Comparison of ENCODE assay signal across 1 cellular context in the genomic region with DNA sequence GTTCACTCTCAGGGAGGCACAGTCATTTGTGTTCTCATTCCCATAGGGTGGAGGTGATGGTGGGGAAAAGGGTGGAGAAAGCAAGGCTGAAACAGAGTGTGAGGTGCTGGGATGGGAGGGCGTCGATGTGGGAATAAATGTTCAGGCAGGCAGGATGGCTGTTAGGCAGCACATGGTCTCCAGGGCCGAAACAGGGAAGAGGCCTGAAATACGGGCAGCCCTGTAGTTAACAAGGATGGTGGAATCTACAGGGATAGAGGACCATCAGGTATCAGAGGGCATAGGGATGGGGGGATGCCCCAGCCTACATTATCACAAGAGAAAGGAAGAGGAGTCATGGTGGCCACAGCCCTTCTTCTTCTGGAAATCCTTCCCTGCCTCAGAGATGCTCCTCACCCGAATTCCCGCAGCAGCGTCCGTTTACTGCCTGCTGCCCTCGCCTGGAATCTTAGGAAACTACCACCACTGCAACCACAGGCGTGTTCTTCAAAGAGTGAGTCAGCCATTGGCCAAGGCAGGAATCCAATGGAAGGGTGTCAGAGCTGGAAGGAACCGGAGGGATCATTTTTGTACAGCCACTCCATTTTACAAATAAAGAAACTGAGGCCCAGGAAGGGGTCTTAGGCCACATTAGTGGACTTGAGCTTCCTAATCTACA.
TF ChIP-seq lines count a peak whose summit lies in the region.

No MANE protein-coding gene starts in this region.

TF ChIP-seq in HepG2, 621 proteins besides CTCF, POLR2A, EP300 and RAD21 (continued from another document):
- TF ChIP-seq ZNF574 (CRISPR knock-in tag; IDR thresholded peaks at IDR 0.05) (0 out of 2 replicates have a peak, but pooled peaks have one; percentile 19), ZKSCAN8 (CRISPR knock-in tag; IDR thresholded peaks at IDR 0.05; ENCODE audit: borderline replicate concordance) (no peak), YY1 (IDR thresholded peaks at IDR 0.05; ENCODE audit: insufficient read depth, insufficient replicate concordance, low read depth, low read length) (peak; percentile 40), CSRNP2 (CRISPR knock-in tag; conservative IDR thresholded peaks at IDR 0.05; ENCODE audit: low read depth) (no peak), ZNF501 (CRISPR knock-in tag; IDR thresholded peaks at IDR 0.05) (no peak), ZNF644 (CRISPR knock-in tag; IDR thresholded peaks at IDR 0.05; ENCODE audit: low read depth) (peak; percentile 67; the same call in 1 of the 2 replicates), SALL1 (CRISPR knock-in tag; IDR thresholded peaks at IDR 0.05) (0 out of 2 replicates have a peak, but pooled peaks have one; percentile 15), HMGXB3 (CRISPR knock-in tag; IDR thresholded peaks at IDR 0.05; ENCODE audit: borderline replicate concordance) (0 out of 2 replicates have a peak, but pooled peaks have one; percentile 71), GTF2F1 (IDR thresholded peaks at IDR 0.05; ENCODE audit: low read length) (no peak), MBD4 (IDR thresholded peaks at IDR 0.05; ENCODE audit: borderline replicate concordance, low read length) (no peak), STAG1 (CRISPR knock-in tag; IDR thresholded peaks at IDR 0.05) (peak; percentile 81), THAP11 (CRISPR knock-in tag; IDR thresholded peaks at IDR 0.05) (peak; percentile 63; the same call in 1 of the 2 replicates), ZNF737 (CRISPR knock-in tag; IDR thresholded peaks at IDR 0.05; ENCODE audit: borderline replicate concordance) (no peak)
